ENCODE assay signal across 1 cellular context in the genomic region with DNA sequence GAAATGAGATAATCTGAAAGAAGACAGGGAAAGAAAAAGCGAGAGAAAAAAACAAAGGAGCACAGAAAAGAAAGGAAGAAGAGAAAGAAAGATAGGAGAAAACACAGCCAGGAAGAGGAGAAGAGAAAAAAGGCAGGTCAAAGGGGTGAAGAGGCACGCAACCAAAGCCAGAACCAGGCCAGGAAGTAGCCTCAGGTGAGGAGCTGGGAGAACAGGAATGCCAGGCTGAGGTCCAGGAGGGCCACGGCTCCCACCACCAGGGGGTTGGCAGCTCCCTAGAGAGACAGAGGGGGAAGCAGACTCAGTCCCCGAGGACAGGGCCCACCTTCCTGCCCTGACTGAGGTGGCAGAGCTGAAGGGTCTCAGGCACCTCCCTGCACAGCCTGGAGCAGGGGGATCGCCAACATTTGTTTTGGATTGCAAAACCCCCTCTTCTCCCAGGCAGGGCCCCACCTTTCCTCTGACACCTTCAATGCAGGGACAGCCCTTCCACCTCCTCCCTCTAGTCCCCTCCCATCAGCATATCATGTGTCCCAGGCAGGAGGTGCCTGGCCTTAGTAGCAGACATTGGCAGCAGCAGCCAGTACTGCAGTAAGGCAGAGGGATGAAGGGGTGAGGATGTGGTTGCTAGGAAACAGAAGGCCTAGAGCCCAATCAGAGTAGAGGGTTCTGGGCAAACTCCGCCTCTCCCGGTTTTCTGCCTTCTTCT.
A peak's percentile ranks its signal among the peaks of the same experiment; 100 is the strongest.
TF ChIP-seq lines count a peak whose summit lies in the region.

No MANE protein-coding gene starts in this region.

TF ChIP-seq in HepG2, 621 proteins besides CTCF, POLR2A, EP300 and RAD21 (continued from another document and continues in another):
- TF ChIP-seq ZHX2 (IDR thresholded peaks at IDR 0.05; ENCODE audit: low read depth) (no peak), ZHX2 (CRISPR knock-in tag; IDR thresholded peaks at IDR 0.05; ENCODE audit: borderline replicate concordance) (no peak), ARNT (IDR thresholded peaks at IDR 0.05) (peak; percentile 68; the same call in 1 of the 2 replicates), BRCA1 (CRISPR knock-in tag; IDR thresholded peaks at IDR 0.05) (no peak), XBP1 (CRISPR knock-in tag; IDR thresholded peaks at IDR 0.05) (no peak), ZNF572 (CRISPR knock-in tag; IDR thresholded peaks at IDR 0.05) (0 out of 2 replicates have a peak, but pooled peaks have one; percentile 25), KLF16 (CRISPR knock-in tag; IDR thresholded peaks at IDR 0.05) (no peak), ZFP37 (CRISPR knock-in tag; IDR thresholded peaks at IDR 0.05; ENCODE audit: borderline replicate concordance) (no peak), RFX1 (IDR thresholded peaks at IDR 0.05) (peak; percentile 23; the same call in 1 of the 2 replicates), AKAP8 (CRISPR knock-in tag; IDR thresholded peaks at IDR 0.05) (no peak), HNRNPH1 (optimal IDR thresholded peaks at IDR 0.05; ENCODE audit: low read depth, low read length) (no peak), SMAD3 (CRISPR knock-in tag; IDR thresholded peaks at IDR 0.05) (no peak), PRDM15 (CRISPR knock-in tag; IDR thresholded peaks at IDR 0.05) (no peak), IRF2 (CRISPR knock-in tag; IDR thresholded peaks at IDR 0.05) (0 out of 2 replicates have a peak, but pooled peaks have one; percentile 21), NFKBIZ (CRISPR knock-in tag; IDR thresholded peaks at IDR 0.05) (0 out of 2 replicates have a peak, but pooled peaks have one; percentile 27), SAFB2 (CRISPR knock-in tag; IDR thresholded peaks at IDR 0.05; ENCODE audit: borderline replicate concordance, low read depth) (no peak), PREB (CRISPR knock-in tag; IDR thresholded peaks at IDR 0.05) (no peak), ZNF619 (CRISPR knock-in tag; IDR thresholded peaks at IDR 0.05) (no peak), REXO4 (CRISPR knock-in tag; IDR thresholded peaks at IDR 0.05; ENCODE audit: borderline replicate concordance) (no peak), ZBTB21 (CRISPR knock-in tag; IDR thresholded peaks at IDR 0.05) (no peak), RFXANK (CRISPR knock-in tag; IDR thresholded peaks at IDR 0.05) (no peak), ZNF550 (CRISPR knock-in tag; IDR thresholded peaks at IDR 0.05; ENCODE audit: borderline replicate concordance) (no peak), ZNF879 (CRISPR knock-in tag; IDR thresholded peaks at IDR 0.05) (no peak), E2F1 (CRISPR knock-in tag; IDR thresholded peaks at IDR 0.05) (no peak), THYN1 (CRISPR knock-in tag; IDR thresholded peaks at IDR 0.05; ENCODE audit: borderline replicate concordance, low read depth) (no peak), ZBTB1 (CRISPR knock-in tag; IDR thresholded peaks at IDR 0.05; ENCODE audit: borderline replicate concordance) (no peak), KLF12 (CRISPR knock-in tag; IDR thresholded peaks at IDR 0.05; ENCODE audit: borderline replicate concordance) (no peak), RBFOX2 (IDR thresholded peaks at IDR 0.05; ENCODE audit: low read depth, low read length) (no peak), POGZ (CRISPR knock-in tag; IDR thresholded peaks at IDR 0.05) (no peak), ZBTB43 (CRISPR knock-in tag; conservative IDR thresholded peaks at IDR 0.05) (no peak), HNRNPL (IDR thresholded peaks at IDR 0.05; ENCODE audit: low read depth, low read length) (no peak), RNF2 (conservative IDR thresholded peaks at IDR 0.05; ENCODE audit: low read depth) (no peak), ISX (CRISPR knock-in tag; conservative IDR thresholded peaks at IDR 0.05) (no peak), ZNF234 (CRISPR knock-in tag; conservative IDR thresholded peaks at IDR 0.05) (no peak), NFYB (CRISPR knock-in tag; IDR thresholded peaks at IDR 0.05) (no peak; the same call in 1 of the 2 replicates), FOXC1 (CRISPR knock-in tag; IDR thresholded peaks at IDR 0.05; ENCODE audit: borderline replicate concordance) (0 out of 2 replicates have a peak, but pooled peaks have one; percentile 10), ZNF782 (CRISPR knock-in tag; IDR thresholded peaks at IDR 0.05; ENCODE audit: borderline replicate concordance) (no peak), ZBTB20 (CRISPR knock-in tag; IDR thresholded peaks at IDR 0.05; ENCODE audit: borderline replicate concordance, low read depth) (0 out of 2 replicates have a peak, but pooled peaks have one; percentile 45), TBX3 (IDR thresholded peaks at IDR 0.05; ENCODE audit: borderline replicate concordance) (peak; percentile 56; the same call in 1 of the 2 replicates), ZNF34 (CRISPR knock-in tag; IDR thresholded peaks at IDR 0.05; ENCODE audit: borderline replicate concordance) (no peak)
- TF ChIP-seq, protein P1, sequence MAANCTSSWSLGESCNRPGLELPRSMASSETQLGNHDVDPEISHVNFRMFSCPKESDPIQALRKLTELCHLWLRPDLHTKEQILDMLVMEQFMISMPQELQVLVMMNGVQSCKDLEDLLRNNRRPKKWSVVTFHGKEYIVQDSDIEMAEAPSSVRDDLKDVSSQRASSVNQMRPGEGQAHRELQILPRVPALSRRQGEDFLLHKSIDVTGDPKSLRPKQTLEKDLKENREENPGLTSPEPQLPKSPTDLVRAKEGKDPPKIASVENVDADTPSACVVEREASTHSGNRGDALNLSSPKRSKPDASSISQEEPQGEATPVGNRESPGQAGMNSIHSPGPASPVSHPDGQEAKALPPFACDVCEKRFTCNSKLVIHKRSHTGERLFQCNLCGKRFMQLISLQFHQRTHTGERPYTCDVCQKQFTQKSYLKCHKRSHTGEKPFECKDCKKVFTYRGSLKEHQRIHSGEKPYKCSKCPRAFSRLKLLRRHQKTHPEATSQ (CRISPR knock-in tag; IDR thresholded peaks at IDR 0.05; ENCODE audit: borderline replicate concordance): no peak
- TF ChIP-seq, protein P2, sequence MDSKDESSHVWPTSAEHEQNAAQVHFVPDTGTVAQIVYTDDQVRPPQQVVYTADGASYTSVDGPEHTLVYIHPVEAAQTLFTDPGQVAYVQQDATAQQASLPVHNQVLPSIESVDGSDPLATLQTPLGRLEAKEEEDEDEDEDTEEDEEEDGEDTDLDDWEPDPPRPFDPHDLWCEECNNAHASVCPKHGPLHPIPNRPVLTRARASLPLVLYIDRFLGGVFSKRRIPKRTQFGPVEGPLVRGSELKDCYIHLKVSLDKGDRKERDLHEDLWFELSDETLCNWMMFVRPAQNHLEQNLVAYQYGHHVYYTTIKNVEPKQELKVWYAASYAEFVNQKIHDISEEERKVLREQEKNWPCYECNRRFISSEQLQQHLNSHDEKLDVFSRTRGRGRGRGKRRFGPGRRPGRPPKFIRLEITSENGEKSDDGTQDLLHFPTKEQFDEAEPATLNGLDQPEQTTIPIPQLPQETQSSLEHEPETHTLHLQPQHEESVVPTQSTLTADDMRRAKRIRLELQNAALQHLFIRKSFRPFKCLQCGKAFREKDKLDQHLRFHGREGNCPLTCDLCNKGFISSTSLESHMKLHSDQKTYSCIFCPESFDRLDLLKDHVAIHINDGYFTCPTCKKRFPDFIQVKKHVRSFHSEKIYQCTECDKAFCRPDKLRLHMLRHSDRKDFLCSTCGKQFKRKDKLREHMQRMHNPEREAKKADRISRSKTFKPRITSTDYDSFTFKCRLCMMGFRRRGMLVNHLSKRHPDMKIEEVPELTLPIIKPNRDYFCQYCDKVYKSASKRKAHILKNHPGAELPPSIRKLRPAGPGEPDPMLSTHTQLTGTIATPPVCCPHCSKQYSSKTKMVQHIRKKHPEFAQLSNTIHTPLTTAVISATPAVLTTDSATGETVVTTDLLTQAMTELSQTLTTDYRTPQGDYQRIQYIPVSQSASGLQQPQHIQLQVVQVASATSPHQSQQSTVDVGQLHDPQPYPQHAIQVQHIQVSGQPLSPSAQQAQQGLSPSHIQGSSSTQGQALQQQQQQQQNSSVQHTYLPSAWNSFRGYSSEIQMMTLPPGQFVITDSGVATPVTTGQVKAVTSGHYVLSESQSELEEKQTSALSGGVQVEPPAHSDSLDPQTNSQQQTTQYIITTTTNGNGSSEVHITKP (CRISPR knock-in tag; IDR thresholded peaks at IDR 0.05; ENCODE audit: low read depth): 0 out of 2 replicates have a peak, but pooled peaks have one; percentile 12
